In the genomic region with DNA sequence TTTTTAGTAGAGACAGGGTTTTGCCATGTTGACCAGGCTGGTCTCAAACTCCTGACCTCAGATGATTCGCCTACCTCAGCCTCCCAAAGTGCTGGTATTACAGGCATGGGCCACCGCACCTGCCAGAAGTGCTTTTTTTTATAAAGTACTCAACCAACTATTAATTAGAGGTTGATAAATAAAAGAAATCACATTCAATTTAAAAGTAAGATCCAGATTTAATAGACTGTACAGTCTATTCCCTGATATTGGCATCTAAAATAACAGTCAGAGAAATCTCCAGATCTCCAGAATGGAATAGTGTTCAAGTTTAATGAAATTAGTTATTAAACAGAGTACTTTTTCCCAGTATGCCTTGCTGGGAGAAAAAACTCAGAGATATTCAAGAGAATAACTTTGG, we compare ENCODE assay signal across 25 cellular contexts.
"Had no signal": no experiment of that assay in that cellular context is flagged by ENCODE, and none has a peak within 500 bp of the region (broad histone marks: within the 10 kb centered on the region; RNA-seq: fewer than 3 reads in every experiment).

No MANE protein-coding gene starts in this region.

- H3K36me3 ChIP-seq: colonic mucosa had no signal

- H3K4me2 ChIP-seq: hepatocyte had no signal

- ATAC-seq: effector memory CD8-positive, alpha-beta T cell; esophagus mucosa; foreskin keratinocyte; gastrocnemius medialis; gastroesophageal sphincter; heart left ventricle; heart right ventricle had no signal

- H3K79me2 ChIP-seq: hepatocyte had no signal

- DNase-seq: colonic mucosa; cortex of kidney; dermis blood vessel endothelial cell; dorsolateral prefrontal cortex; effector CD4-positive, alpha-beta T cell; effector CD8-positive, alpha-beta T cell; effector memory CD4-positive, alpha-beta T cell; effector memory CD8-positive, alpha-beta T cell; endodermal cell; erythroblast; esophagus squamous epithelium; foreskin fibroblast; foreskin keratinocyte; foreskin melanocyte; gastrocnemius medialis; glutamatergic neuron; head of caudate nucleus; heart left ventricle; heart right ventricle had no signal

- H3K4me1 ChIP-seq: esophagus muscularis mucosa, esophagus squamous epithelium, foreskin keratinocyte, gastrocnemius medialis, gastroesophageal sphincter had no signal

- H3K27ac ChIP-seq: colonic mucosa, coronary artery, epithelial cell of prostate, esophagus muscularis mucosa, esophagus squamous epithelium, foreskin keratinocyte, gastrocnemius medialis, gastroesophageal sphincter, heart left ventricle, heart right ventricle, hepatocyte had no signal

- H3K9me3 ChIP-seq: colonic mucosa, esophagus muscularis mucosa, esophagus squamous epithelium, gastrocnemius medialis, gastroesophageal sphincter, heart left ventricle, heart right ventricle had no signal

- H2AFZ ChIP-seq: hepatocyte had no signal

- H3K4me3 ChIP-seq: colonic mucosa, coronary artery, dorsolateral prefrontal cortex, esophagus muscularis mucosa, esophagus squamous epithelium, gastrocnemius medialis, gastroesophageal sphincter, heart left ventricle, heart right ventricle, hepatocyte had no signal

- H3K27me3 ChIP-seq: colonic mucosa, dorsolateral prefrontal cortex, esophagus muscularis mucosa, esophagus squamous epithelium, foreskin keratinocyte, gastrocnemius medialis, gastroesophageal sphincter, heart left ventricle, heart right ventricle, hepatocyte had no signal
